In genomic region chr3:5162102-5162501, GRCh38 we compare ENCODE assay signal across 10 cellular contexts. TPM values are rescaled to one million over a fixed set of nuclear protein-coding genes. Genes with fewer than 3 reads are reported as not detected.
DNase-seq lines count a peak whose midpoint lies in the region; ATAC-seq and TF ChIP-seq lines count a peak whose summit lies in the region.
"Had no signal": no experiment of that assay in that cellular context is flagged by ENCODE, and none has a peak within 500 bp of the region (broad histone marks: within the 10 kb centered on the region; RNA-seq: fewer than 3 reads in every experiment).

No MANE protein-coding gene starts in this region.

- no peaks in the 10 kb centered on the region for H3K9me3 ChIP-seq in HUES48 (ENCODE audit: control insufficient read depth, insufficient read depth, low read length)

- peak overlapping the region in 4 of 7 donors; percentile 5 to 68 (median 54) for H3K27ac Mint-ChIP-seq in CD14-positive monocyte
- H3K27ac Mint-ChIP-seq: mesothelial cell of epicardium had no signal

- intact Hi-C loops in CD14-positive monocyte (cut with micrococcal nuclease): no loop called here

- H3K9me3 Mint-ChIP-seq in CD14-positive monocyte: no peaks in the 10 kb centered on the region
- H3K9me3 Mint-ChIP-seq: mesothelial cell of epicardium had no signal

- H3K27me3 ChIP-seq in HUES48 (ENCODE audit: control insufficient read depth, insufficient read depth, low read length): no peaks in the 10 kb centered on the region

- H3K4me3 ChIP-seq in HUES48 (ENCODE audit: low read depth, low read length) (no peak overlapping the region), cardiac fibroblast (replicated peaks in 1 of 2; ENCODE audit: low read depth in 2 of 2, low read length in 2 of 2) (no peak overlapping the region)

- H3K27ac ChIP-seq in HUES48 (ENCODE audit: low read depth, low read length): peak overlapping the region; percentile 81

- H3K36me3 ChIP-seq in HUES48 (ENCODE audit: control insufficient read depth, insufficient read depth, low read length): no peaks in the 10 kb centered on the region

- peaks cover 54% of the 10 kb centered on the region for H3K4me1 Mint-ChIP-seq in CD14-positive monocyte

- H3K9ac ChIP-seq in HUES48 (ENCODE audit: low read depth, low read length): no peak overlapping the region

- peaks cover 52% of the 10 kb centered on the region for H3K4me1 ChIP-seq in HUES48 (ENCODE audit: control insufficient read depth, insufficient read depth, low read length)

- no peak for ATAC-seq in HG03175 (IDR thresholded peaks at IDR 0.05; ENCODE audit: unreplicated experiment)
- ATAC-seq in GM21529 (IDR thresholded peaks at IDR 0.05; ENCODE audit: unreplicated experiment): no peak

- peaks cover 0 to 13% of the 10 kb centered on the region in 2 donors for H3K36me3 Mint-ChIP-seq in CD14-positive monocyte
- H3K36me3 Mint-ChIP-seq: mesothelial cell of epicardium had no signal

- H3K27me3 Mint-ChIP-seq in CD14-positive monocyte (ENCODE audit: low read depth in 3 of 3): peaks cover 0 to 2% (median 0%) of the 10 kb centered on the region in 3 donors

- TF ChIP-seq CTCF in CD14-positive monocyte (IDR thresholded peaks at IDR 0.05): no peak
- no peak for TF ChIP-seq CTCF in cardiac fibroblast (IDR thresholded peaks at IDR 0.05; ENCODE audit: low read depth, low read length)

- DNase-seq in CD14-positive monocyte (ENCODE audit: low spot score): no peak
- DNase-seq in cardiac fibroblast (ENCODE audit: low read depth in 2 of 2): peak; percentile 77 to 81
- DNase-seq in myocyte (ENCODE audit: low read depth): peak; percentile 76
- no peak for DNase-seq in activated CD4-positive, alpha-beta T cell treated with anti-CD3 and anti-CD28 coated beads, Interleukin-2, amount 50 U/mL, for 4 hours
- DNase-seq in T-helper 1 cell: no peak
- DNase-seq: stimulated activated CD4-positive, alpha-beta T cell treated with anti-CD3 and anti-CD28 coated beads, Interleukin-15, amount 100 ng/mL, for 24 hours had no signal

- no peak overlapping the region for H3K4me3 Mint-ChIP-seq in CD14-positive monocyte
- H3K4me3 Mint-ChIP-seq: mesothelial cell of epicardium had no signal

RNA-seq across cellular contexts. Expression of gene EDEM1, which starts 25.4 kb away (rescaled TPM):
- polyA plus RNA-seq in CD14-positive monocyte: 10 to 100 TPM; 17.5 to 23.7 TPM
- total RNA-seq in myocyte: 6.7 and 9.1 TPM in 2 replicates
- 18.7 TPM for polyA plus RNA-seq in myocyte (2012)

RNA-seq across cellular contexts. Expression of gene ARL8B, which starts 40.0 kb away (rescaled TPM):
- polyA plus RNA-seq in CD14-positive monocyte: 100 to 1,000 TPM; 101 to 121 TPM
- 52.0 and 62.0 TPM in 2 replicates for total RNA-seq in myocyte
- polyA plus RNA-seq in myocyte (2012): 46.2 TPM

Comparison
In these comparisons a context has a peak if more than half of its experiments do, and no peak if none do; other contexts are left out.
1. DNase-seq: peak in cardiac fibroblast (2 of 2) and myocyte (single experiment); none in CD14-positive monocyte (single experiment), activated CD4-positive, alpha-beta T cell treated with anti-CD3 and anti-CD28 coated beads, Interleukin-2, amount 50 U/mL, for 4 hours (0 of 2) and T-helper 1 cell (0 of 5).